Comparison of ENCODE assay signal across 7 cellular contexts in the genomic region with DNA sequence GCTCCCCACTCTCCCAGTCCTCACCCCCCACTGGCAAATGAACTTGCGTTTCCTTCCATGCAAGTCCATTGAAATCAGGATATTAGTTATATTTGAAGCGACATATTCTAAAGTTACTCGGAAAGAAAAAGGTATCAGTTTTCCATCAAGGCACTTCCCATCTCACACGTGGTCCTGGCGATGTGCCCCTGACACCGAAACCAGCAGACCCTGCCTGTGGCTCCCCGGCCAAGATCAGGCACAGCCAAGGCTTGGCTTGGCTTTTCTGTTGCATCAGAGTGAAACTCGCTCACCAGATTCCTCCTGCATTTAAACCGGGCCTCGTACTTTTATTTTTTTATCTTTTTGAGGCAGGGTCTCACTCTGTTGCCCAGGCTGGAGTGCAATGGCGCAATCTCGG.
DNase-seq lines count a peak whose midpoint lies in the region; ATAC-seq, FAIRE-seq and TF ChIP-seq lines count a peak whose summit lies in the region.
"Not testable (repeated sequence)": the region's sequence is repeated elsewhere in the genome, so short reads cannot be mapped to it uniquely, and the experiment has no call there.

No MANE protein-coding gene starts in this region.

- not testable (repeated sequence) for FAIRE-seq in kidney (lab: Jason Lieb, UNC)

- 82% methylated on average over 12 of the region's 12 CpGs for WGBS in suprapubic skin

- not testable (repeated sequence) for H3K36me3 Mint-ChIP-seq in activated CD8-positive, alpha-beta memory T cell treated with anti-CD3 and anti-CD28 coated beads, Interleukin-2, amount 10 ng/mL, durations not matched to agents 7 days and 5 days; osteocyte (ENCODE audit: unreplicated experiment)

- not testable (repeated sequence) for H3K27me3 Mint-ChIP-seq in activated CD8-positive, alpha-beta memory T cell treated with anti-CD3 and anti-CD28 coated beads, Interleukin-2, amount 10 ng/mL, durations not matched to agents 7 days and 5 days; osteocyte (ENCODE audit: unreplicated experiment)

- intact Hi-C loops in colonic mucosa (cut with DNase I); kidney (cut with DNase I); upper lobe of right lung (cut with DNase I): not testable (repeated sequence)

- H3K9me3 ChIP-seq in colonic mucosa; kidney (ENCODE audit: control insufficient read depth in 1 of 2, low read length in 2 of 2); suprapubic skin; upper lobe of right lung: not testable (repeated sequence)

- not testable (repeated sequence) for H3K27ac Mint-ChIP-seq in activated CD8-positive, alpha-beta memory T cell treated with anti-CD3 and anti-CD28 coated beads, Interleukin-2, amount 10 ng/mL, durations not matched to agents 7 days and 5 days; osteocyte (ENCODE audit: unreplicated experiment)

- H3K4me1 Mint-ChIP-seq in activated CD8-positive, alpha-beta memory T cell treated with anti-CD3 and anti-CD28 coated beads, Interleukin-2, amount 10 ng/mL, durations not matched to agents 7 days and 5 days; osteocyte (ENCODE audit: unreplicated experiment): not testable (repeated sequence)

- not testable (repeated sequence) for H3K36me3 ChIP-seq in colonic mucosa; kidney (ENCODE audit: control insufficient read depth in 1 of 2, insufficient read depth in 2 of 2, low read length in 2 of 2); suprapubic skin; upper lobe of right lung

- H3K9ac ChIP-seq in colonic mucosa (ENCODE audit: low read depth in 2 of 2, low read length in 2 of 2); kidney (ENCODE audit: low read length in 2 of 2): not testable (repeated sequence)

- not testable (repeated sequence) for H3K27me3 ChIP-seq in colonic mucosa, suprapubic skin, upper lobe of right lung

- H3K4me3 Mint-ChIP-seq in activated CD8-positive, alpha-beta memory T cell treated with anti-CD3 and anti-CD28 coated beads, Interleukin-2, amount 10 ng/mL, durations not matched to agents 7 days and 5 days; osteocyte (ENCODE audit: unreplicated experiment): not testable (repeated sequence)

- not testable (repeated sequence) for H3K27ac ChIP-seq in colonic mucosa; kidney (ENCODE audit: low read depth in 2 of 2, low read length in 2 of 2); suprapubic skin; upper lobe of right lung

- not testable (repeated sequence) for TF ChIP-seq CTCF in colonic mucosa (IDR thresholded peaks at IDR 0.05); fibroblast of the aortic adventitia (IDR thresholded peaks at IDR 0.05; ENCODE audit: insufficient read depth, low read length); kidney (IDR thresholded peaks at IDR 0.05; ENCODE audit: borderline replicate concordance, extremely low read depth, insufficient read depth); osteocyte (IDR thresholded peaks at IDR 0.05); suprapubic skin (IDR thresholded peaks at IDR 0.05); upper lobe of right lung (IDR thresholded peaks at IDR 0.05)

- H3K4me1 ChIP-seq in colonic mucosa; kidney (ENCODE audit: control insufficient read depth in 1 of 2, insufficient read depth in 1 of 2, low read depth in 1 of 2, low read length in 2 of 2); suprapubic skin; upper lobe of right lung: not testable (repeated sequence)

- peak; percentile 18 for DNase-seq in activated CD8-positive, alpha-beta memory T cell treated with anti-CD3 and anti-CD28 coated beads, Interleukin-2, amount 10 ng/mL, durations not matched to agents 7 days and 5 days
- DNase-seq in colonic mucosa (peak; percentile 7), fibroblast of the aortic adventitia (ENCODE audit: low read depth) (peak; percentile 43), kidney (peak; percentile 39), osteocyte (ENCODE audit: extremely low spot score, unreplicated experiment) (peak; percentile 32), suprapubic skin (ENCODE audit: low spot score in 2 of 2) (peak; percentile 73 to 77), upper lobe of right lung (peak; percentile 56)

- not testable (repeated sequence) for TF ChIP-seq EP300 in suprapubic skin (IDR thresholded peaks at IDR 0.05)

- not testable (repeated sequence) for H3K4me3 ChIP-seq in colonic mucosa; fibroblast of the aortic adventitia (ENCODE audit: low read depth, low read length); kidney (ENCODE audit: low read length in 2 of 2); suprapubic skin; upper lobe of right lung

- H3K9me3 Mint-ChIP-seq in activated CD8-positive, alpha-beta memory T cell treated with anti-CD3 and anti-CD28 coated beads, Interleukin-2, amount 10 ng/mL, durations not matched to agents 7 days and 5 days (ENCODE audit: low read depth): not testable (repeated sequence)
- peaks cover 14% of the 10 kb centered on the region for H3K9me3 Mint-ChIP-seq in osteocyte (ENCODE audit: unreplicated experiment)

- not testable (repeated sequence) for TF ChIP-seq POLR2A in suprapubic skin (IDR thresholded peaks at IDR 0.05)

- ATAC-seq in activated CD8-positive, alpha-beta memory T cell treated with anti-CD3 and anti-CD28 coated beads, Interleukin-2, amount 10 ng/mL, durations not matched to agents 7 days and 5 days; upper lobe of right lung: not testable (repeated sequence)

- CTCF ChIA-PET in activated CD8-positive, alpha-beta memory T cell treated with anti-CD3 and anti-CD28 coated beads, Interleukin-2, amount 10 ng/mL, durations not matched to agents 7 days and 5 days (lab: Charles Lee): not testable (repeated sequence)

Comparison
In these comparisons a context has a peak if more than half of its experiments do, and no peak if none do; other contexts are left out.
1. DNase-seq: peak in every context shown above with its lines; median percentile 75 in suprapubic skin; 56 in upper lobe of right lung; 43 in fibroblast of the aortic adventitia; 39 in kidney; 32 in osteocyte; 18 in activated CD8-positive, alpha-beta memory T cell treated with anti-CD3 and anti-CD28 coated beads, Interleukin-2, amount 10 ng/mL, durations not matched to agents 7 days and 5 days; 7 in colonic mucosa.